In genomic region chr15:77993970-77994693, GRCh38 we compare ENCODE assay signal across 8 cellular contexts.
A peak's percentile ranks its signal among the peaks of the same experiment; 100 is the strongest.
DNase-seq lines count a peak whose midpoint lies in the region; ATAC-seq and TF ChIP-seq lines count a peak whose summit lies in the region.
"Not testable (repeated sequence)": the region's sequence is repeated elsewhere in the genome, so short reads cannot be mapped to it uniquely, and the experiment has no call there.

No MANE protein-coding gene starts in this region.

- not testable (repeated sequence) for H3K4me3 ChIP-seq in astrocyte of the spinal cord (ENCODE audit: low read depth, low read length)

- DNase-seq in GM10266 (ENCODE audit: extremely low spot score) (peak; percentile 43), SIG-M5 treated with dmso at 0.1 percent for 504 hours (lab: John Stamatoyannopoulos, UW; ENCODE audit: unreplicated experiment) (peak; percentile 41), astrocyte of the spinal cord (ENCODE audit: low read depth, low spot score) (peak; percentile 84), Right ventricle myocardium superior (peak; percentile 86), ureter (ENCODE audit: low spot score) (peak; percentile 92)
- not testable (repeated sequence) for DNase-seq in omental fat pad (ENCODE audit: low spot score)

- peak; percentile 70 for ATAC-seq in GM21737 (IDR thresholded peaks at IDR 0.05; ENCODE audit: unreplicated experiment)
- peak; percentile 39 for ATAC-seq in HG03521 (IDR thresholded peaks at IDR 0.05; ENCODE audit: unreplicated experiment)
- peak; percentile 42 for ATAC-seq in Right ventricle myocardium superior (ENCODE audit: poor library complexity)
- peak; percentile 42 for ATAC-seq in omental fat pad (ENCODE audit: low FRiP score)

- in situ Hi-C loops in astrocyte of the spinal cord (cut with HindIII; ENCODE audit: low sequenced_read_pairs) = not testable (repeated sequence)

- TF ChIP-seq CTCF in GM10266 (IDR thresholded peaks at IDR 0.05; ENCODE audit: control insufficient read depth, insufficient read depth, low read depth, missing control alignments); astrocyte of the spinal cord (IDR thresholded peaks at IDR 0.05; ENCODE audit: low read depth, low read length); omental fat pad (IDR thresholded peaks at IDR 0.05): not testable (repeated sequence)

- intact Hi-C loops in Right ventricle myocardium superior (cut with DNase I) = not testable (repeated sequence)
